2 cellular contexts compared by ENCODE assay signal in genomic region chr2:191013617-191013875, GRCh38.
TF ChIP-seq lines count a peak whose summit lies in the region.

No MANE protein-coding gene starts in this region.

TF ChIP-seq in GM12878, 131 proteins besides CTCF, POLR2A, EP300 and RAD21:
- TF ChIP-seq IRF4 (IDR thresholded peaks at IDR 0.05; ENCODE audit: low read depth, low read length) (0 out of 2 replicates have a peak, but pooled peaks have one; percentile 32), PBX3 (IDR thresholded peaks at IDR 0.05; ENCODE audit: insufficient replicate concordance, low read depth, low read length) (no peak), WRNIP1 (IDR thresholded peaks at IDR 0.05; ENCODE audit: borderline replicate concordance, low read depth, low read length) (0 out of 2 replicates have a peak, but pooled peaks have one; percentile 74), POLR2AphosphoS5 (IDR thresholded peaks at IDR 0.05; ENCODE audit: low read length) (0 out of 2 replicates have a peak, but pooled peaks have one; percentile 91), MTA2 (IDR thresholded peaks at IDR 0.05; ENCODE audit: low read depth) (no peak), NFIC (IDR thresholded peaks at IDR 0.05; ENCODE audit: low read depth, low read length) (no peak), MLLT1 (IDR thresholded peaks at IDR 0.05) (peak; percentile 93; the same call in 1 of the 2 replicates), CEBPB (IDR thresholded peaks at IDR 0.05; ENCODE audit: borderline replicate concordance in 1 of 2, low read depth in 2 of 2, low read length in 2 of 2) (no peak), TAF1 (IDR thresholded peaks at IDR 0.05; ENCODE audit: borderline replicate concordance, low read depth, low read length) (no peak), TBL1XR1 (IDR thresholded peaks at IDR 0.05; ENCODE audit: low read depth, low read length) (no peak), FOXM1 (IDR thresholded peaks at IDR 0.05; ENCODE audit: low read depth, low read length) (no peak), BHLHE40 (IDR thresholded peaks at IDR 0.05; ENCODE audit: borderline replicate concordance in 1 of 2, low read depth in 2 of 2, low read length in 1 of 2) (no peak)
TF ChIP-seq in GM12878: peak in this region for 4.

TF ChIP-seq in HepG2, 621 proteins besides CTCF, POLR2A, EP300 and RAD21:
- no peak for TF ChIP-seq TARDBP (CRISPR knock-in tag; IDR thresholded peaks at IDR 0.05)
- TF ChIP-seq AHR (CRISPR knock-in tag; IDR thresholded peaks at IDR 0.05) = no peak
- no peak for TF ChIP-seq FOXC1 (CRISPR knock-in tag; IDR thresholded peaks at IDR 0.05; ENCODE audit: borderline replicate concordance)
- 0 out of 2 replicates have a peak, but pooled peaks have one; percentile 12 for TF ChIP-seq NR2F2 (IDR thresholded peaks at IDR 0.05; ENCODE audit: borderline replicate concordance, low read depth)
- peak; percentile 41; the same call in 1 of the 2 replicates for TF ChIP-seq FLYWCH1 (CRISPR knock-in tag; IDR thresholded peaks at IDR 0.05)
- peak; percentile 70 for TF ChIP-seq ZNF7 (CRISPR knock-in tag; IDR thresholded peaks at IDR 0.05)
- TF ChIP-seq ZNF296 (CRISPR knock-in tag; conservative IDR thresholded peaks at IDR 0.05) = peak; percentile 34; the same call in 1 of the 2 replicates
- TF ChIP-seq SKIL (CRISPR knock-in tag; IDR thresholded peaks at IDR 0.05; ENCODE audit: borderline replicate concordance) = 0 out of 2 replicates have a peak, but pooled peaks have one; percentile 3
- TF ChIP-seq SMAD9 (CRISPR knock-in tag; IDR thresholded peaks at IDR 0.05) = 0 out of 2 replicates have a peak, but pooled peaks have one; percentile 60
- 0 out of 2 replicates have a peak, but pooled peaks have one; percentile 15 for TF ChIP-seq ZBTB39 (CRISPR knock-in tag; IDR thresholded peaks at IDR 0.05)
